In the genomic region with DNA sequence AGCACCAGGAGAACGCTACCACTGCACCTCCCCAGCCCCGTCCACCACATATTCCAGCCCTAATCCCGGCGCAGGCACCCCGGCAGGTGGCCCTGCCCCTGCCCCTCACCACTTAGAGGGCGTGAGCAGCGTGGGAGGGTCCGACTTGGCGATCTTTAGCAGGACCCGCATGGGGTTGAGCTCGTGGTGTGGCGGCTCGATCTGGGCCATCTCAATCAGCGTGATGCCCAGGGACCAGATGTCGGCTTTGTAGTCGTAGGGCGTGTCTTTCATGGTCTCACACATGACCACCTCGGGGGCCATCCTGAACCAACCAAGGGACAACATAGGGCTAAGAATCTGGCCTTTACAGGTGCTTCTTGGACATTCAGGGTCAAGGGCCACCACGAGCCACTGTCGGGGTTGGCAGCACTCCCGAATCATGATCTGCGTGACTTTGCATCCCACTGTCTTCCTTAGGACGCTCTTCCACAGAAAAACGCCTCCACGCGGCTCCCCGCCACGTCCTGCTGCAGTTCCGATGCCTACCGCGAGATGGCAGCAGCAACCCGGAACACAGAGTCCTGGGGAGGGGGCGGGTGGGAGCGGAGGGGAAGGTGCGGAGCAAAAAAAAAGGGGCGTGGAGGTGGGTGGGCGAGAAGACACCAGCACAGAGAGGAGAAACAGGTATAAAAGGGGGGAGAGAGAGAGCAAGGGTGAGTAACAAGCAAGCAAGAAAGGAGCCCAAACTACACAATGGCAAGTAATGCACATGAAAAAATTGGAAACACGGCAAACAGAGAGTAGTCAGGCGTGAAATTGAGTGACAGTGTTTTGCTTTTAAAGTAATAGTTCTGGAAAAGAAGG, we compare ENCODE assay signal across 1 cellular context.
TF ChIP-seq lines count a peak whose summit lies in the region.

No MANE protein-coding gene starts in this region.

TF ChIP-seq in GM23338, 12 proteins besides CTCF, POLR2A, EP300 and RAD21 (continued from another document):
- TF ChIP-seq, protein P1, sequence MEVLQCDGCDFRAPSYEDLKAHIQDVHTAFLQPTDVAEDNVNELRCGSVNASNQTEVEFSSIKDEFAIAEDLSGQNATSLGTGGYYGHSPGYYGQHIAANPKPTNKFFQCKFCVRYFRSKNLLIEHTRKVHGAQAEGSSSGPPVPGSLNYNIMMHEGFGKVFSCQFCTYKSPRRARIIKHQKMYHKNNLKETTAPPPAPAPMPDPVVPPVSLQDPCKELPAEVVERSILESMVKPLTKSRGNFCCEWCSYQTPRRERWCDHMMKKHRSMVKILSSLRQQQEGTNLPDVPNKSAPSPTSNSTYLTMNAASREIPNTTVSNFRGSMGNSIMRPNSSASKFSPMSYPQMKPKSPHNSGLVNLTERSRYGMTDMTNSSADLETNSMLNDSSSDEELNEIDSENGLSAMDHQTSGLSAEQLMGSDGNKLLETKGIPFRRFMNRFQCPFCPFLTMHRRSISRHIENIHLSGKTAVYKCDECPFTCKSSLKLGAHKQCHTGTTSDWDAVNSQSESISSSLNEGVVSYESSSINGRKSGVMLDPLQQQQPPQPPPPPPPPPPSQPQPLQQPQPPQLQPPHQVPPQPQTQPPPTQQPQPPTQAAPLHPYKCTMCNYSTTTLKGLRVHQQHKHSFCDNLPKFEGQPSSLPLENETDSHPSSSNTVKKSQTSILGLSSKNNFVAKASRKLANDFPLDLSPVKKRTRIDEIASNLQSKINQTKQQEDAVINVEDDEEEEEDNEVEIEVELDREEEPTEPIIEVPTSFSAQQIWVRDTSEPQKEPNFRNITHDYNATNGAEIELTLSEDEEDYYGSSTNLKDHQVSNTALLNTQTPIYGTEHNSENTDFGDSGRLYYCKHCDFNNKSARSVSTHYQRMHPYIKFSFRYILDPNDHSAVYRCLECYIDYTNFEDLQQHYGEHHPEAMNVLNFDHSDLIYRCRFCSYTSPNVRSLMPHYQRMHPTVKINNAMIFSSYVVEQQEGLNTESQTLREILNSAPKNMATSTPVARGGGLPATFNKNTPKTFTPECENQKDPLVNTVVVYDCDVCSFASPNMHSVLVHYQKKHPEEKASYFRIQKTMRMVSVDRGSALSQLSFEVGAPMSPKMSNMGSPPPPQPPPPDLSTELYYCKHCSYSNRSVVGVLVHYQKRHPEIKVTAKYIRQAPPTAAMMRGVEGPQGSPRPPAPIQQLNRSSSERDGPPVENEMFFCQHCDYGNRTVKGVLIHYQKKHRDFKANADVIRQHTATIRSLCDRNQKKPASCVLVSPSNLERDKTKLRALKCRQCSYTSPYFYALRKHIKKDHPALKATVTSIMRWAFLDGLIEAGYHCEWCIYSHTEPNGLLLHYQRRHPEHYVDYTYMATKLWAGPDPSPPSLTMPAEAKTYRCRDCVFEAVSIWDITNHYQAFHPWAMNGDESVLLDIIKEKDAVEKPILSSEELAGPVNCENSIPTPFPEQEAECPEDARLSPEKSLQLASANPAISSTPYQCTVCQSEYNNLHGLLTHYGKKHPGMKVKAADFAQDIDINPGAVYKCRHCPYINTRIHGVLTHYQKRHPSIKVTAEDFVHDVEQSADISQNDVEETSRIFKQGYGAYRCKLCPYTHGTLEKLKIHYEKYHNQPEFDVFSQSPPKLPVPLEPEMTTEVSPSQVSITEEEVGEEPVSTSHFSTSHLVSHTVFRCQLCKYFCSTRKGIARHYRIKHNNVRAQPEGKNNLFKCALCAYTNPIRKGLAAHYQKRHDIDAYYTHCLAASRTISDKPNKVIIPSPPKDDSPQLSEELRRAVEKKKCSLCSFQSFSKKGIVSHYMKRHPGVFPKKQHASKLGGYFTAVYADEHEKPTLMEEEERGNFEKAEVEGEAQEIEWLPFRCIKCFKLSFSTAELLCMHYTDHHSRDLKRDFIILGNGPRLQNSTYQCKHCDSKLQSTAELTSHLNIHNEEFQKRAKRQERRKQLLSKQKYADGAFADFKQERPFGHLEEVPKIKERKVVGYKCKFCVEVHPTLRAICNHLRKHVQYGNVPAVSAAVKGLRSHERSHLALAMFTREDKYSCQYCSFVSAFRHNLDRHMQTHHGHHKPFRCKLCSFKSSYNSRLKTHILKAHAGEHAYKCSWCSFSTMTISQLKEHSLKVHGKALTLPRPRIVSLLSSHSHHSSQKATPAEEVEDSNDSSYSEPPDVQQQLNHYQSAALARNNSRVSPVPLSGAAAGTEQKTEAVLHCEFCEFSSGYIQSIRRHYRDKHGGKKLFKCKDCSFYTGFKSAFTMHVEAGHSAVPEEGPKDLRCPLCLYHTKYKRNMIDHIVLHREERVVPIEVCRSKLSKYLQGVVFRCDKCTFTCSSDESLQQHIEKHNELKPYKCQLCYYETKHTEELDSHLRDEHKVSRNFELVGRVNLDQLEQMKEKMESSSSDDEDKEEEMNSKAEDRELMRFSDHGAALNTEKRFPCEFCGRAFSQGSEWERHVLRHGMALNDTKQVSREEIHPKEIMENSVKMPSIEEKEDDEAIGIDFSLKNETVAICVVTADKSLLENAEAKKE (CRISPR knock-in tag; IDR thresholded peaks at IDR 0.05): no peak
- TF ChIP-seq ETS1 (IDR thresholded peaks at IDR 0.05): no peak
